ENCODE assay signal across 8 cellular contexts in the genomic region with DNA sequence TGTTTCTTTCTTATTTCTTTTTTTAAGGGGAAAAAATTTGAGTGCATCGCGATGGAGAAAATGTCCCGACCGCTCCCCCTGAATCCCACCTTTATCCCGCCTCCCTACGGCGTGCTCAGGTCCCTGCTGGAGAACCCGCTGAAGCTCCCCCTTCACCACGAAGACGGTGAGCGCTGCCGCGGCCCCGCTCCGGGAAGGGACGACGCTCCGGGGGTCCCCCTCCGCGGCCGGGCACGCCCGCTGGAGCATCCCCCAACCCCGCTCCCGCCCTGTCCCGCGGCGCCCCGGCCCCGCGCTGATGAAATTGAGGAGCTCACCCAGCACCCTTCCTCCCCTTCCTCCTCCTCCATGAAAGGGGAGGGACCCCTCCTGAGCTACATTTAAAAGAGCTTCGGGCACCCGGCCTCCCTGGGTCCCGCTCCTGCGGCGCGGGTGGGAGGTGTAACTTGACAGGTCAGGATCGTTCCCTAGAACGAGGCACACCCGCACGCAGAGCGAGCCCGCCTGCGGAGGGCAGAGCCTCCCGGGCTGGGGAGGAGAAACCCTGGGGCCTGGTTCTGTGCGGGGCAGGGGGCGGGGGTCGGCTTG. TPM values are rescaled to one million over a fixed set of nuclear protein-coding genes. Genes with fewer than 3 reads are reported as not detected.
A peak's percentile ranks its signal among the peaks of the same experiment; 100 is the strongest.
DNase-seq lines count a peak whose midpoint lies in the region; ATAC-seq, FAIRE-seq and TF ChIP-seq lines count a peak whose summit lies in the region.

No MANE protein-coding gene starts in this region.

- H3K79me2 ChIP-seq in Karpas-422 (ENCODE audit: low read length) = no peaks in the 10 kb centered on the region

- no peaks in the 10 kb centered on the region for H3K9me2 ChIP-seq in Karpas-422 (replicated peaks; ENCODE audit: insufficient read depth, low read length)

- no peaks in the 10 kb centered on the region for H3K27me3 ChIP-seq in Karpas-422 (ENCODE audit: low read length)

- no peak overlapping the region for H3K4me2 ChIP-seq in Karpas-422 (ENCODE audit: low read depth, low read length, poor library complexity, severe bottlenecking)

- H3K4me3 ChIP-seq in HFF-Myc (replicated peaks; ENCODE audit: low read depth, low read length) (peak overlapping the region; percentile 19), Karpas-422 (ENCODE audit: low read length) (no peak overlapping the region)

- TF ChIP-seq CTCF in HFF-Myc (IDR thresholded peaks at IDR 0.05; ENCODE audit: low read depth, low read length, missing control alignments) (no peak), progenitor cell of endocrine pancreas (IDR thresholded peaks at IDR 0.05; ENCODE audit: unreplicated experiment) (no peak)

- no peaks in the 10 kb centered on the region for H3K36me3 Mint-ChIP-seq in activated T-helper 1 cell treated with anti-CD3 and anti-CD28 coated beads, Interleukin-12 subunit alpha, Interleukin-12 subunit beta, Interleukin-2, Interleukin-4 antibody, amounts not matched to agents 30 ng/mL and 10 ng/mL and 1 ng/mL, durations not matched to agents 14 hours and 24 hours and 36 hours (ENCODE audit: low read depth)
- H3K36me3 Mint-ChIP-seq in progenitor cell of endocrine pancreas (ENCODE audit: insufficient read depth) = no peaks in the 10 kb centered on the region

- H3K27ac ChIP-seq in Karpas-422 (ENCODE audit: low read length) = no peak overlapping the region

- H3K4me3 Mint-ChIP-seq in activated T-helper 1 cell treated with anti-CD3 and anti-CD28 coated beads, Interleukin-12 subunit alpha, Interleukin-12 subunit beta, Interleukin-2, Interleukin-4 antibody, amounts not matched to agents 30 ng/mL and 10 ng/mL and 1 ng/mL, durations not matched to agents 14 hours and 24 hours and 36 hours = peak overlapping the region; percentile 35
- H3K4me3 Mint-ChIP-seq in progenitor cell of endocrine pancreas (ENCODE audit: low read depth) = peak overlapping the region; percentile 42

- H2AFZ ChIP-seq in Karpas-422 (ENCODE audit: low read length) = no peak overlapping the region

- H3K36me3 ChIP-seq in Karpas-422 (ENCODE audit: insufficient read depth, low read length) = no peaks in the 10 kb centered on the region

- peaks cover 85% of the 10 kb centered on the region for H3K27me3 Mint-ChIP-seq in activated T-helper 1 cell treated with anti-CD3 and anti-CD28 coated beads, Interleukin-12 subunit alpha, Interleukin-12 subunit beta, Interleukin-2, Interleukin-4 antibody, amounts not matched to agents 30 ng/mL and 10 ng/mL and 1 ng/mL, durations not matched to agents 14 hours and 24 hours and 36 hours (ENCODE audit: insufficient read depth)
- peaks cover 87% of the 10 kb centered on the region for H3K27me3 Mint-ChIP-seq in progenitor cell of endocrine pancreas

- H3K9me3 ChIP-seq in Karpas-422 (ENCODE audit: low read length) = no peaks in the 10 kb centered on the region

- intact Hi-C loops in activated T-helper 1 cell treated with anti-CD3 and anti-CD28 coated beads, Interleukin-12 subunit alpha, Interleukin-12 subunit beta, Interleukin-2, Interleukin-4 antibody, amounts not matched to agents 30 ng/mL and 10 ng/mL and 1 ng/mL, durations not matched to agents 14 hours and 24 hours and 36 hours (cut with micrococcal nuclease) = loop anchor here (2.0 kb wide), 2 partner anchors 83 to 157 kb away; no protein-coding TSS in a partner anchor
- intact Hi-C loops in Right ventricle myocardium superior (cut with DNase I) = no loop called here

- no peak overlapping the region for H3K9ac ChIP-seq in Karpas-422 (ENCODE audit: low read length)

- no peak for TF ChIP-seq POLR2A in GM12892 (IDR thresholded peaks at IDR 0.05; ENCODE audit: low read depth, low read length)

- ATAC-seq in Right ventricle myocardium superior (ENCODE audit: poor library complexity) = peak; percentile 46
- ATAC-seq in HG03571 (IDR thresholded peaks at IDR 0.05; ENCODE audit: unreplicated experiment) = no peak

- H3K27ac Mint-ChIP-seq in activated T-helper 1 cell treated with anti-CD3 and anti-CD28 coated beads, Interleukin-12 subunit alpha, Interleukin-12 subunit beta, Interleukin-2, Interleukin-4 antibody, amounts not matched to agents 30 ng/mL and 10 ng/mL and 1 ng/mL, durations not matched to agents 14 hours and 24 hours and 36 hours = no peak overlapping the region
- H3K27ac Mint-ChIP-seq in progenitor cell of endocrine pancreas = no peak overlapping the region

- no peak for FAIRE-seq in GM12892 (lab: Jason Lieb, UNC)

- H3K9me3 Mint-ChIP-seq in activated T-helper 1 cell treated with anti-CD3 and anti-CD28 coated beads, Interleukin-12 subunit alpha, Interleukin-12 subunit beta, Interleukin-2, Interleukin-4 antibody, amounts not matched to agents 30 ng/mL and 10 ng/mL and 1 ng/mL, durations not matched to agents 14 hours and 24 hours and 36 hours = peaks cover 10% of the 10 kb centered on the region
- H3K9me3 Mint-ChIP-seq in progenitor cell of endocrine pancreas (ENCODE audit: low read depth) = peaks cover 7% of the 10 kb centered on the region

- H3K4me1 ChIP-seq in Karpas-422 (ENCODE audit: low read length) = no peaks in the 10 kb centered on the region

- peaks cover 14% of the 10 kb centered on the region for H3K4me1 Mint-ChIP-seq in activated T-helper 1 cell treated with anti-CD3 and anti-CD28 coated beads, Interleukin-12 subunit alpha, Interleukin-12 subunit beta, Interleukin-2, Interleukin-4 antibody, amounts not matched to agents 30 ng/mL and 10 ng/mL and 1 ng/mL, durations not matched to agents 14 hours and 24 hours and 36 hours (ENCODE audit: low read depth)
- H3K4me1 Mint-ChIP-seq in progenitor cell of endocrine pancreas (ENCODE audit: low read depth) = peaks cover 6% of the 10 kb centered on the region

- DNase-seq in HFF-Myc (ENCODE audit: extremely low read depth, low read depth) (no peak), Right ventricle myocardium superior (peak; percentile 43), progenitor cell of endocrine pancreas (ENCODE audit: low spot score, unreplicated experiment) (no peak), mucosa of gallbladder (ENCODE audit: low spot score) (no peak), Karpas-422 (no peak), GM12892 (ENCODE audit: insufficient read length) (no peak)
- DNase-seq in activated T-helper 1 cell treated with anti-CD3 and anti-CD28 coated beads, Interleukin-12 subunit alpha, Interleukin-12 subunit beta, Interleukin-2, Interleukin-4 antibody, amounts not matched to agents 30 ng/mL and 10 ng/mL and 1 ng/mL, durations not matched to agents 14 hours and 24 hours and 36 hours (ENCODE audit: low spot score) = no peak

- H4K20me1 ChIP-seq in Karpas-422 (ENCODE audit: insufficient read depth, low read depth, low read length) = no peaks in the 10 kb centered on the region

RNA-seq across cellular contexts. Expression of a gene that starts 0.8 kb away (rescaled TPM):
- total RNA-seq in activated T-helper 1 cell treated with anti-CD3 and anti-CD28 coated beads, Interleukin-12 subunit alpha, Interleukin-12 subunit beta, Interleukin-2, Interleukin-4 antibody, amounts not matched to agents 30 ng/mL and 10 ng/mL and 1 ng/mL, durations not matched to agents 14 hours and 24 hours and 36 hours = 0.36 and 0.54 TPM in 2 replicates
- total RNA-seq in Right ventricle myocardium superior (31.6 TPM), progenitor cell of endocrine pancreas (0.41 and 0.62 TPM in 2 replicates), mucosa of gallbladder (18.3 TPM)
- total RNA-seq in Karpas-422 (2014; rRNA removed; shearing (Covaris generic); ENCODE audit: low replicate concordance) = not detected in 2 replicates
- 0.11 TPM for polyA plus RNA-seq in GM12892 (2012; ENCODE audit: missing spikeins)

Comparison
In these comparisons a context has a peak if more than half of its experiments do, and no peak if none do; other contexts are left out.
1. RNA of a gene that starts 0.8 kb away (total RNA-seq): 31.6 TPM in Right ventricle myocardium superior (single experiment) and 18.3 TPM in mucosa of gallbladder (single experiment); 0.41 to 0.62 TPM in progenitor cell of endocrine pancreas, 0.36 to 0.54 TPM in activated T-helper 1 cell treated with anti-CD3 and anti-CD28 coated beads, Interleukin-12 subunit alpha, Interleukin-12 subunit beta, Interleukin-2, Interleukin-4 antibody, amounts not matched to agents 30 ng/mL and 10 ng/mL and 1 ng/mL, durations not matched to agents 14 hours and 24 hours and 36 hours and not detected in Karpas-422; every median in the first group is over 10 times any median in the second.